In genomic region chr2:238142382-238143205, GRCh38 we compare ENCODE assay signal across 22 cellular contexts. TPM values are rescaled to one million over a fixed set of nuclear protein-coding genes. Genes with fewer than 3 reads are reported as not detected.
DNase-seq lines count a peak whose midpoint lies in the region; ATAC-seq, FAIRE-seq and TF ChIP-seq lines count a peak whose summit lies in the region.
"Had no signal": no experiment of that assay in that cellular context is flagged by ENCODE, and none has a peak within 500 bp of the region (broad histone marks: within the 10 kb centered on the region; RNA-seq: fewer than 3 reads in every experiment).

No MANE protein-coding gene starts in this region.

- H3K27ac ChIP-seq in breast epithelium (no peak overlapping the region), SJSA1 (peak overlapping the region; percentile 96), keratinocyte (ENCODE audit: control insufficient read depth, insufficient read depth, low read length) (no peak overlapping the region)
- H3K27ac ChIP-seq: prostate gland had no signal

- H3K9me3 Mint-ChIP-seq in MCF 10A (ENCODE audit: unreplicated experiment): no peaks in the 10 kb centered on the region
- H3K9me3 Mint-ChIP-seq: endodermal cell; H9; stimulated activated naive CD8-positive, alpha-beta T cell treated with anti-CD3 and anti-CD28 coated beads, Interleukin-15, amount 100 ng/mL, for 72 hours had no signal

- H3K4me2 ChIP-seq in keratinocyte (ENCODE audit: control insufficient read depth, extremely low read depth, insufficient read depth, low read depth, low read length): peak overlapping the region; percentile 64
- peak overlapping the region; percentile 75 for H3K4me2 ChIP-seq in skeletal muscle satellite cell (ENCODE audit: low read length)

- intact Hi-C loops in MCF 10A (cut with micrococcal nuclease): no loop called here
- intact Hi-C loops in breast epithelium (cut with DNase I; ENCODE audit: low total_unique reads): no loop called here

- dilution Hi-C loops in keratinocyte (cut with MboI; ENCODE audit: extremely low pct_ligation_motif_present, low sequenced_read_pairs): no loop called here

- no peaks in the 10 kb centered on the region for H3K9me1 ChIP-seq in keratinocyte (ENCODE audit: control insufficient read depth, extremely low read depth, insufficient read depth, low read length)

- H3K4me1 Mint-ChIP-seq in MCF 10A (ENCODE audit: insufficient read depth, unreplicated experiment): peaks cover 22% of the 10 kb centered on the region
- H3K4me1 Mint-ChIP-seq: endodermal cell, H9 had no signal

- H4K20me1 ChIP-seq in keratinocyte (ENCODE audit: control insufficient read depth, extremely low read depth, insufficient read depth, low read length): no peaks in the 10 kb centered on the region

- H2AFZ ChIP-seq in keratinocyte (ENCODE audit: control insufficient read depth, low read length): no peak overlapping the region

- ATAC-seq in HG02870 (IDR thresholded peaks at IDR 0.05; ENCODE audit: unreplicated experiment): no peak
- ATAC-seq: stimulated activated naive CD8-positive, alpha-beta T cell treated with anti-CD3 and anti-CD28 coated beads, Interleukin-15, amount 100 ng/mL, for 72 hours had no signal

- no peaks in the 10 kb centered on the region for H3K27me3 Mint-ChIP-seq in MCF 10A (ENCODE audit: insufficient read depth, unreplicated experiment)
- H3K27me3 Mint-ChIP-seq: CD4-positive, CD25-positive, alpha-beta regulatory T cell; stimulated activated naive CD8-positive, alpha-beta T cell treated with anti-CD3 and anti-CD28 coated beads, Interleukin-15, amount 100 ng/mL, for 72 hours had no signal

- peak overlapping the region; percentile 50 for H3K4me3 Mint-ChIP-seq in MCF 10A (ENCODE audit: unreplicated experiment)
- H3K4me3 Mint-ChIP-seq: CD4-positive, CD25-positive, alpha-beta regulatory T cell; endodermal cell; H9; stimulated activated naive CD8-positive, alpha-beta T cell treated with anti-CD3 and anti-CD28 coated beads, Interleukin-15, amount 100 ng/mL, for 72 hours had no signal

- H3K36me3 ChIP-seq in breast epithelium (no peaks in the 10 kb centered on the region), SJSA1 (no peaks in the 10 kb centered on the region), keratinocyte (ENCODE audit: control insufficient read depth in 2 of 2, extremely low read depth in 1 of 2, insufficient read depth in 2 of 2, low read length in 2 of 2) (no peaks in the 10 kb centered on the region), skeletal muscle satellite cell (ENCODE audit: insufficient read depth, low read length) (no peaks in the 10 kb centered on the region)
- H3K36me3 ChIP-seq: prostate gland had no signal

- H3K79me2 ChIP-seq in keratinocyte (ENCODE audit: control insufficient read depth, insufficient read depth, low read length): no peaks in the 10 kb centered on the region

- FAIRE-seq in keratinocyte (lab: Jason Lieb, UNC): no peak
- FAIRE-seq: A204.1 had no signal

- no peak for TF ChIP-seq CTCF in MCF 10A (IDR thresholded peaks at IDR 0.05; ENCODE audit: unreplicated experiment)
- no peak for TF ChIP-seq CTCF in breast epithelium (IDR thresholded peaks at IDR 0.05)
- TF ChIP-seq CTCF in keratinocyte (optimal IDR thresholded peaks at IDR 0.05 in 1 of 3, IDR thresholded peaks at IDR 0.05 in 1 of 3, conservative IDR thresholded peaks at IDR 0.05 in 1 of 3; ENCODE audit: extremely low read depth in 1 of 3, insufficient read depth in 2 of 3, low read length in 3 of 3): no peak

- CTCF ChIA-PET in MCF 10A (lab: Yijun Ruan, JAX): no interaction called here

- H3K4me1 ChIP-seq in breast epithelium (no peaks in the 10 kb centered on the region), SJSA1 (replicated peaks) (peaks cover 55% of the 10 kb centered on the region), keratinocyte (ENCODE audit: control insufficient read depth, extremely low read depth, insufficient read depth, low read length) (peaks cover 30% of the 10 kb centered on the region), skeletal muscle satellite cell (ENCODE audit: control insufficient read depth, insufficient read depth, low read length) (peaks cover 52% of the 10 kb centered on the region)
- H3K4me1 ChIP-seq: prostate gland had no signal

- no peaks in the 10 kb centered on the region for H3K36me3 Mint-ChIP-seq in MCF 10A (ENCODE audit: insufficient read depth, unreplicated experiment)
- H3K36me3 Mint-ChIP-seq: CD4-positive, CD25-positive, alpha-beta regulatory T cell had no signal

- DNase-seq in MCF 10A (ENCODE audit: unreplicated experiment) (peak; percentile 51), breast epithelium (ENCODE audit: low spot score in 2 of 2) (no peak), SJSA1 (ENCODE audit: low read depth in 1 of 2, low spot score in 2 of 2) (peak; percentile 89 to 92), keratinocyte (ENCODE audit: low read depth, low spot score) (peak; percentile 54), NCI-H1105 treated with DMSO at 0.1 percent for 48 hours (lab: John Stamatoyannopoulos, UW) (no peak), SK-N-DZ (ENCODE audit: low spot score) (no peak)
- DNase-seq: activated CD4-positive, alpha-beta T cell treated with anti-CD3 and anti-CD28 coated beads for 1 hour; activated effector memory CD4-positive, alpha-beta T cell treated with Interleukin-2 at 50 U/mL for 16 hours; CD4-positive, CD25-positive, alpha-beta regulatory T cell; endodermal cell; H9; MM.1S; NCI-H1930; SIG-M5; stimulated activated naive CD8-positive, alpha-beta T cell treated with anti-CD3 and anti-CD28 coated beads, Interleukin-15, amount 100 ng/mL, for 72 hours; T-helper 9 cell had no signal

- POLR2A ChIA-PET in MCF 10A (lab: Yijun Ruan, JAX): interaction anchor here (1.3 kb wide), 1 partner anchor 27 kb away, joined by 5 read pairs; no protein-coding TSS in a partner anchor

- no peaks in the 10 kb centered on the region for H3K9me3 ChIP-seq in breast epithelium
- no peaks in the 10 kb centered on the region for H3K9me3 ChIP-seq in SJSA1 (replicated peaks)
- no peaks in the 10 kb centered on the region for H3K9me3 ChIP-seq in keratinocyte (ENCODE audit: control insufficient read depth, low read depth, low read length)
- H3K9me3 ChIP-seq in skeletal muscle satellite cell (replicated peaks; ENCODE audit: low read length): no peaks in the 10 kb centered on the region
- H3K9me3 ChIP-seq: prostate gland had no signal

- H3K27ac Mint-ChIP-seq in MCF 10A (ENCODE audit: low read depth, unreplicated experiment): peak overlapping the region; percentile 47
- H3K27ac Mint-ChIP-seq: CD4-positive, CD25-positive, alpha-beta regulatory T cell; endodermal cell had no signal

- BruUV-seq in MCF 10A (replicated peaks; lab: Mats Ljungman, UMichigan): no TSS peak

- H3K4me3 ChIP-seq in breast epithelium (no peak overlapping the region), SJSA1 (peak overlapping the region; percentile 2; the same call in 1 of the 2 replicates), keratinocyte (ENCODE audit: control insufficient read depth in 2 of 3, extremely low read depth in 1 of 3, insufficient read depth in 2 of 3, low read depth in 1 of 3, low read length in 3 of 3) (no peak overlapping the region), skeletal muscle satellite cell (ENCODE audit: low read length) (peak overlapping the region; percentile 34)
- H3K4me3 ChIP-seq: lung, prostate gland had no signal

- H3K27me3 ChIP-seq in breast epithelium: no peaks in the 10 kb centered on the region
- H3K27me3 ChIP-seq in SJSA1 (replicated peaks): no peaks in the 10 kb centered on the region
- H3K27me3 ChIP-seq in keratinocyte (ENCODE audit: control insufficient read depth, extremely low read depth, insufficient read depth, low read length): no peaks in the 10 kb centered on the region
- H3K27me3 ChIP-seq in skeletal muscle satellite cell (ENCODE audit: control insufficient read depth, insufficient read depth, low read length): no peaks in the 10 kb centered on the region

- peak overlapping the region; percentile 35 for H3K9ac ChIP-seq in keratinocyte (ENCODE audit: control insufficient read depth, extremely low read depth, insufficient read depth, low read length)
- H3K9ac ChIP-seq in skeletal muscle satellite cell (ENCODE audit: low read depth, low read length): peak overlapping the region; percentile 70

- TF ChIP-seq POLR2A in breast epithelium (IDR thresholded peaks at IDR 0.05): no peak

RNA-seq across cellular contexts. Expression of gene KLHL30, which starts 4.1 kb away (rescaled TPM):
- total RNA-seq in MCF 10A (2022) (0.27 and 0.35 TPM in 2 replicates), breast epithelium (under 1 TPM; 0.15 to 0.98 (median 0.32) TPM)
- total RNA-seq in SJSA1 (2014; rRNA removed; shearing (Covaris generic)): 0.50 and 1.5 TPM in 2 replicates
- polyA plus RNA-seq in keratinocyte: not detected in 3 replicates
- not detected for polyA plus RNA-seq in keratinocyte (2011; ENCODE audit: low read depth)
- not detected in 2 replicates for polyA plus RNA-seq in keratinocyte (2011; cell fraction: cytosol; rRNA removed)
- polyA plus RNA-seq in keratinocyte (2011; cell fraction: nucleus; rRNA removed): 0.03 TPM in 1 of 2 replicates, not detected in the other
- not detected in 2 replicates for polyA plus RNA-seq in keratinocyte (2012; ENCODE audit: low replicate concordance)
- polyA minus RNA-seq in keratinocyte: not detected in 3 replicates
- not detected for polyA minus RNA-seq in keratinocyte (2011; cell fraction: cytosol; rRNA and poly(A)+ RNA removed)
- polyA minus RNA-seq in keratinocyte (2011; cell fraction: nucleus; rRNA and poly(A)+ RNA removed): not detected in 2 replicates
- under 0.01 and 5.5 TPM in 2 replicates for total RNA-seq in skeletal muscle satellite cell (2012; rRNA removed)
- polyA plus RNA-seq in SK-N-DZ (2014; cell fraction: cytosol; rRNA removed): 4.3 and 6.4 TPM in 2 replicates
- polyA plus RNA-seq in SK-N-DZ (2014; cell fraction: nucleus; rRNA removed): 6.6 and 8.2 TPM in 2 replicates
- total RNA-seq: CD4-positive, CD25-positive, alpha-beta regulatory T cell; endodermal cell; H9 had no signal
- polyA plus RNA-seq: CD4-positive, CD25-positive, alpha-beta regulatory T cell; neural cell had no signal

RNA-seq across cellular contexts. Expression of gene ERFE, which starts 16.2 kb away (rescaled TPM):
- total RNA-seq in MCF 10A (2022): 14.5 and 18.1 TPM in 2 replicates
- under 1 TPM in 2 of 3 donors, not detected in 1; 0.48 to 0.98 TPM for total RNA-seq in breast epithelium
- total RNA-seq in SJSA1 (2014; rRNA removed; shearing (Covaris generic)): 8.4 and 14.9 TPM in 2 replicates
- 0.14 to 0.28 TPM (median 0.27 TPM) in 3 replicates for polyA plus RNA-seq in keratinocyte
- not detected for polyA plus RNA-seq in keratinocyte (2011; ENCODE audit: low read depth)
- 0.17 and 0.27 TPM in 2 replicates for polyA plus RNA-seq in keratinocyte (2011; cell fraction: cytosol; rRNA removed)
- 0.23 and 0.71 TPM in 2 replicates for polyA plus RNA-seq in keratinocyte (2011; cell fraction: nucleus; rRNA removed)
- polyA plus RNA-seq in keratinocyte (2012; ENCODE audit: low replicate concordance): 0.11 TPM in 2 replicates
- 0.10 TPM in 1 of 3 replicates, not detected in the others for polyA minus RNA-seq in keratinocyte
- not detected for polyA minus RNA-seq in keratinocyte (2011; cell fraction: cytosol; rRNA and poly(A)+ RNA removed)
- polyA minus RNA-seq in keratinocyte (2011; cell fraction: nucleus; rRNA and poly(A)+ RNA removed): 0.63 TPM in 1 of 2 replicates, not detected in the other
- total RNA-seq in skeletal muscle satellite cell (2012; rRNA removed): 2.0 and 10.7 TPM in 2 replicates
- 4.6 and 6.2 TPM in 2 replicates for polyA plus RNA-seq in SK-N-DZ (2014; cell fraction: cytosol; rRNA removed)
- polyA plus RNA-seq in SK-N-DZ (2014; cell fraction: nucleus; rRNA removed): 4.9 and 13.2 TPM in 2 replicates
- total RNA-seq: CD4-positive, CD25-positive, alpha-beta regulatory T cell had no signal
- polyA plus RNA-seq: neural cell had no signal

RNA-seq across cellular contexts. Expression of gene ESPNL, which starts 42.5 kb away (rescaled TPM):
- not detected in 2 replicates for total RNA-seq in MCF 10A (2022)
- 1 to 10 TPM in 1 of 3 donors, under 1 TPM in 2; 0.15 to 1.3 (median 0.64) TPM for total RNA-seq in breast epithelium
- total RNA-seq in SJSA1 (2014; rRNA removed; shearing (Covaris generic)): 3.5 and 6.9 TPM in 2 replicates
- polyA plus RNA-seq in keratinocyte: 0.14 to 0.19 TPM (median 0.16 TPM) in 3 replicates
- polyA plus RNA-seq in keratinocyte (2011; ENCODE audit: low read depth): not detected
- 0.04 and 0.16 TPM in 2 replicates for polyA plus RNA-seq in keratinocyte (2011; cell fraction: cytosol; rRNA removed)
- 0.09 and 0.19 TPM in 2 replicates for polyA plus RNA-seq in keratinocyte (2011; cell fraction: nucleus; rRNA removed)
- 0.03 and 0.28 TPM in 2 replicates for polyA plus RNA-seq in keratinocyte (2012; ENCODE audit: low replicate concordance)
- 0.13 to 0.20 TPM (median 0.20 TPM) in 3 replicates for polyA minus RNA-seq in keratinocyte
- 0.58 TPM for polyA minus RNA-seq in keratinocyte (2011; cell fraction: cytosol; rRNA and poly(A)+ RNA removed)
- 0.21 TPM in 1 of 2 replicates, not detected in the other for polyA minus RNA-seq in keratinocyte (2011; cell fraction: nucleus; rRNA and poly(A)+ RNA removed)
- 2.4 and 8.4 TPM in 2 replicates for total RNA-seq in skeletal muscle satellite cell (2012; rRNA removed)
- polyA plus RNA-seq in SK-N-DZ (2014; cell fraction: cytosol; rRNA removed): 10.9 and 11.8 TPM in 2 replicates
- 29.8 and 39.1 TPM in 2 replicates for polyA plus RNA-seq in SK-N-DZ (2014; cell fraction: nucleus; rRNA removed)
- total RNA-seq: CD4-positive, CD25-positive, alpha-beta regulatory T cell had no signal
- polyA plus RNA-seq: CD4-positive, CD25-positive, alpha-beta regulatory T cell had no signal

Comparison
In these comparisons a context has a peak if more than half of its experiments do, and no peak if none do; other contexts are left out.
1. DNase-seq: peak in MCF 10A (single experiment), SJSA1 (2 of 2) and keratinocyte (single experiment); none in breast epithelium (0 of 2), NCI-H1105 treated with DMSO at 0.1 percent for 48 hours (single experiment) and SK-N-DZ (single experiment).
2. H3K4me3 ChIP-seq: peak in SJSA1 (single experiment) and skeletal muscle satellite cell (single experiment); none in breast epithelium (0 of 3) and keratinocyte (0 of 3).